In the genomic region with DNA sequence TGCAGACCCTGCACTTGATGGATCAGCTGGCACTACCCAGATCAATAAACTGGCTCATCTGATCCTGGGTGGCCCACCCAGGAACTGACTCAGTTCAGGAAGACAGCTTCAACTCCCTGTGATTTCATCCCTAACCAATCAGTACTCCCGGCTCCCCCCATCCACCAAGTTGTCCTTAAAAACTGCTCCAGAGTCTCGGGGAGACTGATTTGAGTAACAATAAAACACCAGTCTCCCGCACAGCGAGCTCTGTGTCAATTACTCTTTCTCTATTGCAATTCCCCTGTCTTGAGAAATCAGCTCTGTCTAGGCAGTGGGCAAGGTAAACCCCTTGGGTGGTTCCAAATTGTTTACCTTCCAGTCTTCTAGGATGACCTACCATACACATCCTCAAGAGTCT, we compare ENCODE assay signal across 1 cellular context.
TF ChIP-seq lines count a peak whose summit lies in the region.

No MANE protein-coding gene starts in this region.

TF ChIP-seq in K562, 482 proteins besides CTCF, POLR2A, EP300 and RAD21:
- TF ChIP-seq NONO (IDR thresholded peaks at IDR 0.05; ENCODE audit: low read depth in 2 of 2, low read length in 1 of 2) (no peak), DMBX1 (CRISPR knock-in tag; IDR thresholded peaks at IDR 0.05; ENCODE audit: borderline replicate concordance) (0 out of 2 replicates have a peak, but pooled peaks have one; percentile 31)
